8 cellular contexts compared by ENCODE assay signal in the genomic region with DNA sequence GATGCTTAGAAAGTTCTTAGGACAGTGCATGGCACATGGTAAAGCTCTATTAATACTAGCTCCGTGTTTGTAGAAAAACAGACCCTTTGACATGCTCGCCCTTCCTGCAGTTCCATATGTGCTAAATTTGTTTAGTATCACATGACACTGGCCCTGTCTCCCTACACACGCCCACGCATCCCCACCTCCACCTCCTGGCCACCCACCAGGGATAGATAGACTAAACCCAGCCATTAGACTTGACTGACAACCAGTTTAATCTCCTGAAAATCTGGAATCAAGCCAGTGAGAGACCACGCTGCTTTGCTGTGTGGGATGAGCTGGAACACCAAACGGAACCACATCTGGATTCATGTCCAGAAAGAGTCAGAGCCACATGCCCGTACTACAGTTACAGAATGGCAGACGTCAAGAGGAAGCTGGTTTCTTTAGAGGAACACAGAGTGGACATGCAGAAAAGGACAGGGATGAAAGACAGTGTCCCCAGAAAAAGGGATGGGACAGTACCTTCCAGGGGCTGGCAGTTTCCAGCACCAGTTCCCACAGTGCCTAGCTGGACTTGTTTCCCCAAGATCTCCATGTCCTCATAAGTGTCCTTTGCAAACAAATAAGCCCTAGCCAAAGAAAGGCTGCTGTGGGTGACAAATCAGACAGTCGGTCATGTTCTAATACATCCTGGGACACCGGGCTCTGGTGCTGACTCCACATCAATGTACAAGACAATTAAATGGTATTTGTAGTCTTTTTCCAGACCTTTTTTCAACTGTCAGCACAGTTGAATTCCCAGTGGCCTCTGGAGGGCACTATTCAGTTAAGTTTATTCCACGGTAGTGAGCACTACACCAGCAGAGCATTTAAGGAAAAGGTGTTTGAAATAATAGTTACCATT.
DNase-seq lines count a peak whose midpoint lies in the region; ATAC-seq, FAIRE-seq and TF ChIP-seq lines count a peak whose summit lies in the region.

No MANE protein-coding gene starts in this region.

- H3K4me3 ChIP-seq in breast epithelium = no peak overlapping the region
- no peak overlapping the region for H3K4me3 ChIP-seq in kidney (ENCODE audit: low read length in 2 of 2)

- FAIRE-seq in GM19239 (lab: Jason Lieb, UNC) (peak; percentile 82), kidney (lab: Jason Lieb, UNC) (peak; percentile 21)

- no peak for TF ChIP-seq POLR2A in breast epithelium (IDR thresholded peaks at IDR 0.05)

- TF ChIP-seq CTCF in breast epithelium (IDR thresholded peaks at IDR 0.05) (peak in 2 of 3 donors; percentile 63 to 65), kidney (IDR thresholded peaks at IDR 0.05; ENCODE audit: borderline replicate concordance, extremely low read depth, insufficient read depth) (peak; percentile 73)

- H3K27me3 ChIP-seq in breast epithelium = no peaks in the 10 kb centered on the region

- H3K9me3 ChIP-seq in breast epithelium (peaks cover 5 to 10% of the 10 kb centered on the region in 2 donors), kidney (ENCODE audit: control insufficient read depth in 1 of 2, low read length in 2 of 2) (peaks cover 4 to 7% of the 10 kb centered on the region in 2 donors)

- intact Hi-C loops in breast epithelium (cut with DNase I; ENCODE audit: low total_unique reads) = loop anchor here (5.0 kb wide), 1 partner anchor 592 kb away; no protein-coding TSS in a partner anchor
- intact Hi-C loops in kidney (cut with DNase I) = loop anchor here (10.0 kb wide), 1 partner anchor 250 kb away; no protein-coding TSS in a partner anchor

- no peak for ATAC-seq in GM18502 (IDR thresholded peaks at IDR 0.05; ENCODE audit: poor library complexity, unreplicated experiment)

- peak; percentile 61 for DNase-seq in AG20443 (ENCODE audit: low spot score)
- DNase-seq in GM19239 (ENCODE audit: insufficient read length, low spot score) = no peak
- peak; percentile 34 for DNase-seq in NCI-H1105 treated with DMSO at 0.1 percent for 48 hours (lab: John Stamatoyannopoulos, UW)
- peak; percentile 31 to 73 for DNase-seq in SW 1271 (lab: John Stamatoyannopoulos, UW)
- peak in 1 of 2 donors; percentile 34 for DNase-seq in breast epithelium (ENCODE audit: low spot score in 2 of 2)
- DNase-seq in kidney = no peak
- DNase-seq in stimulated activated CD4-positive, alpha-beta T cell treated with anti-CD3 and anti-CD28 coated beads, Interleukin-4, amount 100 ng/mL, for 1 hour = peak; percentile 8

- no peak overlapping the region for H3K27ac ChIP-seq in breast epithelium
- H3K27ac ChIP-seq in kidney (ENCODE audit: low read depth in 2 of 2, low read length in 2 of 2) = no peak overlapping the region

- H3K36me3 ChIP-seq in breast epithelium = no peaks in the 10 kb centered on the region
- no peaks in the 10 kb centered on the region for H3K36me3 ChIP-seq in kidney (ENCODE audit: control insufficient read depth in 1 of 2, insufficient read depth in 2 of 2, low read length in 2 of 2)

- H3K9ac ChIP-seq in kidney (ENCODE audit: low read length in 2 of 2) = no peak overlapping the region

- H3K4me1 ChIP-seq in breast epithelium (no peaks in the 10 kb centered on the region), kidney (ENCODE audit: control insufficient read depth in 1 of 2, insufficient read depth in 1 of 2, low read depth in 1 of 2, low read length in 2 of 2) (no peaks in the 10 kb centered on the region)

Comparison
In these comparisons a context has a peak if more than half of its experiments do, and no peak if none do; other contexts are left out.
1. DNase-seq: peak in AG20443 (single experiment), NCI-H1105 treated with DMSO at 0.1 percent for 48 hours (single experiment), SW 1271 (2 of 2) and stimulated activated CD4-positive, alpha-beta T cell treated with anti-CD3 and anti-CD28 coated beads, Interleukin-4, amount 100 ng/mL, for 1 hour (single experiment); none in GM19239 (single experiment) and kidney (single experiment).